14 cellular contexts compared by ENCODE assay signal in genomic region chr5:108753877-108754276, GRCh38. TPM values are rescaled to one million over a fixed set of nuclear protein-coding genes. Genes with fewer than 3 reads are reported as not detected.
DNase-seq lines count a peak whose midpoint lies in the region; ATAC-seq and TF ChIP-seq lines count a peak whose summit lies in the region.
"Had no signal": no experiment of that assay in that cellular context is flagged by ENCODE, and none has a peak within 500 bp of the region (broad histone marks: within the 10 kb centered on the region; RNA-seq: fewer than 3 reads in every experiment).

No MANE protein-coding gene starts in this region.

- H3K27ac ChIP-seq in SK-N-SH (ENCODE audit: low read depth in 2 of 2, low read length in 1 of 2), result peak overlapping the region; percentile 28 to 50; a peak in 3 of 4 replicates

- DNase-seq in A172 (ENCODE audit: low spot score), result peak; percentile 68
- DNase-seq in H4 (ENCODE audit: low spot score), result peak; percentile 21
- DNase-seq in SK-N-SH, result no peak
- DNase-seq in fibroblast of the aortic adventitia (ENCODE audit: low read depth), result peak; percentile 66
- no peak for DNase-seq in NCI-H2196 (lab: John Stamatoyannopoulos, UW; ENCODE audit: unreplicated experiment)
- DNase-seq in SIG-M5 treated with dmso at 0.1 percent for 504 hours (lab: John Stamatoyannopoulos, UW; ENCODE audit: unreplicated experiment), result no peak
- DNase-seq: activated naive CD4-positive, alpha-beta T cell treated with anti-CD3 and anti-CD28 coated beads for 36 hours; cerebellar nuclear complex; DMS 273 treated with DMSO at 0.1 percent for 48 hours; NCI-H1436 treated with DMSO at 0.1 percent for 48 hours; NCI-H510A treated with DMSO at 0.1 percent for 48 hours had no signal

- no peak overlapping the region for H3K4me3 ChIP-seq in SK-N-SH (ENCODE audit: low read depth in 2 of 2, low read length in 1 of 2)
- no peak overlapping the region for H3K4me3 ChIP-seq in fibroblast of the aortic adventitia (ENCODE audit: low read depth, low read length)
- H3K4me3 ChIP-seq: K562 had no signal

- ATAC-seq in GM21528 (IDR thresholded peaks at IDR 0.05; ENCODE audit: low FRiP score, unreplicated experiment) (no peak), GM19324 (IDR thresholded peaks at IDR 0.05; ENCODE audit: low FRiP score, unreplicated experiment) (no peak)
- ATAC-seq: K562 had no signal

- peak overlapping the region; percentile 21; the same call in 1 of the 2 replicates for H3K9ac ChIP-seq in SK-N-SH

- TF ChIP-seq RAD21 in SK-N-SH (IDR thresholded peaks at IDR 0.05; ENCODE audit: low read length), result no peak

- H3F3A ChIP-seq in SK-N-SH (replicated peaks; ENCODE audit: insufficient read depth), result peaks cover 7% of the 10 kb centered on the region

- H2AFZ ChIP-seq in SK-N-SH (ENCODE audit: low read depth), result 0 out of 2 replicates have a peak overlapping the region, but pooled peaks have one; percentile 4

- WGBS in SK-N-SH (ENCODE audit: low lambda C conversion rate), result 68% methylated on average over 6 of the region's 6 CpGs

- H4K20me1 ChIP-seq in SK-N-SH (ENCODE audit: insufficient read depth), result no peaks in the 10 kb centered on the region

- H3K4me1 ChIP-seq in SK-N-SH (ENCODE audit: control insufficient read depth in 1 of 2, insufficient read depth in 2 of 2, low read depth in 1 of 2, low read length in 1 of 2), result peaks cover 2 to 16% of the 10 kb centered on the region in 2 experiments; a peak in 3 of 4 replicates

- POLR2A ChIA-PET in SK-N-SH (lab: Yijun Ruan, JAX), result no interaction called here

- TF ChIP-seq CTCF in SK-N-SH (IDR thresholded peaks at IDR 0.05), result no peak
- TF ChIP-seq CTCF in fibroblast of the aortic adventitia (IDR thresholded peaks at IDR 0.05; ENCODE audit: insufficient read depth, low read length), result no peak

- H3K9me3 ChIP-seq in SK-N-SH, result no peaks in the 10 kb centered on the region

- TF ChIP-seq EP300 in SK-N-SH (IDR thresholded peaks at IDR 0.05; ENCODE audit: borderline replicate concordance in 1 of 2, low read depth in 1 of 2, low read length in 1 of 2), result no peak

- no peaks in the 10 kb centered on the region for H3K27me3 ChIP-seq in SK-N-SH (ENCODE audit: insufficient read depth)

- H3K9me2 ChIP-seq in SK-N-SH, result no peaks in the 10 kb centered on the region

- H3K4me2 ChIP-seq in SK-N-SH, result no peak overlapping the region

- peaks cover 79% of the 10 kb centered on the region for H3K79me2 ChIP-seq in SK-N-SH (ENCODE audit: insufficient read depth)

- CTCF ChIA-PET in SK-N-SH (lab: Yijun Ruan, JAX), result no interaction called here

- H3K36me3 ChIP-seq in SK-N-SH (replicated peaks in 1 of 2; ENCODE audit: control insufficient read depth in 1 of 2, insufficient read depth in 2 of 2, low read length in 1 of 2), result peaks cover 0 to 4% of the 10 kb centered on the region in 2 experiments

TF ChIP-seq in SK-N-SH, 30 proteins besides CTCF, POLR2A, EP300 and RAD21:
- TF ChIP-seq MAX (IDR thresholded peaks at IDR 0.05; ENCODE audit: low read depth) (0 out of 2 replicates have a peak, but pooled peaks have one; percentile 28), NRF1 (IDR thresholded peaks at IDR 0.05; ENCODE audit: low read depth, low read length) (no peak), FOXJ3 (CRISPR knock-in tag; IDR thresholded peaks at IDR 0.05) (no peak), RFX5 (IDR thresholded peaks at IDR 0.05; ENCODE audit: low read length) (no peak), FOSL2 (IDR thresholded peaks at IDR 0.05; ENCODE audit: borderline replicate concordance, low read depth) (peak; percentile 63; the same call in 1 of the 2 replicates), JUND (IDR thresholded peaks at IDR 0.05) (peak; percentile 60; the same call in 1 of the 2 replicates), PBX3 (IDR thresholded peaks at IDR 0.05) (peak; percentile 71), FOXM1 (IDR thresholded peaks at IDR 0.05; ENCODE audit: low read depth) (no peak), GABPA (IDR thresholded peaks at IDR 0.05; ENCODE audit: low read depth) (no peak)
TF ChIP-seq in SK-N-SH: peak in this region for 4.

RNA-seq across cellular contexts. Expression of gene FER, which starts 6.2 kb away (rescaled TPM):
- total RNA-seq in A172 (2014; rRNA removed; shearing (Covaris generic)), result 16.5 and 29.3 TPM in 2 replicates
- total RNA-seq in H4 (2014; rRNA removed; shearing (Covaris generic)), result 23.3 and 29.3 TPM in 2 replicates
- polyA plus RNA-seq in SK-N-SH (2012; rRNA removed), result 1.8 and 2.5 TPM in 2 replicates
- polyA plus RNA-seq in SK-N-SH (2012; cell fraction: cytosol; rRNA removed), result 2.5 TPM in 2 replicates
- polyA plus RNA-seq in SK-N-SH (2012; cell fraction: nucleus; rRNA removed), result 2.5 and 5.6 TPM in 2 replicates
- 41.5 and 129 TPM in 2 replicates for total RNA-seq in fibroblast of the aortic adventitia (ENCODE audit: low replicate concordance)

Comparison
In these comparisons a context has a peak if more than half of its experiments do, and no peak if none do; other contexts are left out.
1. DNase-seq: peak in A172 (single experiment), H4 (single experiment) and fibroblast of the aortic adventitia (single experiment); none in SK-N-SH (single experiment), NCI-H2196 (single experiment) and SIG-M5 treated with dmso at 0.1 percent for 504 hours (single experiment).